ENCODE assay signal across 35 cellular contexts in the genomic region with DNA sequence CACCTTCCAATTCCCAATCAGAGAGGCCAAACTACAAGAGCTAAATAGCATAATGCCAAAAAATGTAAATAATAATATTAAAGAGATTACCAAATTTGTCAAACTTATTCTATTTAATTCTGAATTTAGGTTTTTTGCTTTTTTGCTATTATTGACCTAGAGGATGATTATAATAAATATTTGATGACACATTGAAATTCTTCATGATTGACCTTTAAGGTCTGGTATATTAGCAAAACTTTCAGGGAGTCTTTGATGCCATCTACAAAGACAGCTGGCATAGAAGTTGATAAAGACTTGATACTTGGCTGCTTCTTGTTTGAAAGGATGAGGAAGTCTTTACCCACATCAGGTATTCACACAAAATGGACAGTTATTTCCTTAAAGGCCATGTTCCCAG.
DNase-seq lines count a peak whose midpoint lies in the region; ATAC-seq, FAIRE-seq and TF ChIP-seq lines count a peak whose summit lies in the region.
"Had no signal": no experiment of that assay in that cellular context is flagged by ENCODE, and none has a peak within 500 bp of the region (broad histone marks: within the 10 kb centered on the region; RNA-seq: fewer than 3 reads in every experiment).

No MANE protein-coding gene starts in this region.

- intact Hi-C loops in HepG2 (cut with micrococcal nuclease; ENCODE audit: unreplicated experiment) (no loop called here), right lobe of liver (cut with DNase I) (no loop called here), K562 (cut with micrococcal nuclease) (no loop called here)

- no peaks in the 10 kb centered on the region for H3K9me3 ChIP-seq in HepG2 (ENCODE audit: low read length)
- no peaks in the 10 kb centered on the region for H3K9me3 ChIP-seq in right lobe of liver
- peaks cover 5% of the 10 kb centered on the region; the same call in 1 of the 2 replicates for H3K9me3 ChIP-seq in K562 (replicated peaks; ENCODE audit: control insufficient read depth, insufficient read depth, low read depth, low read length)
- H3K9me3 ChIP-seq: A549; BE2C; BLaER1; BLaER1 treated with 17β-estradiol and CSF1 and Interleukin-3, amounts not matched to agents 10 nM and 100 nM; Caco-2 had no signal

- H3K36me3 ChIP-seq in HepG2 (replicated peaks in 1 of 2; ENCODE audit: control insufficient read depth in 1 of 2, insufficient read depth in 2 of 2, low read length in 2 of 2): no peaks in the 10 kb centered on the region
- no peaks in the 10 kb centered on the region for H3K36me3 ChIP-seq in right lobe of liver
- no peaks in the 10 kb centered on the region for H3K36me3 ChIP-seq in K562 (ENCODE audit: control insufficient read depth, insufficient read depth, low read length)
- H3K36me3 ChIP-seq: BE2C; BLaER1; BLaER1 treated with 17β-estradiol and CSF1 and Interleukin-3, amounts not matched to agents 10 nM and 100 nM had no signal

- H3K27me3 Mint-ChIP-seq in glutamatergic neuron (ENCODE audit: unreplicated experiment): peaks cover 6% of the 10 kb centered on the region
- H3K27me3 Mint-ChIP-seq in type B pancreatic cell: no peaks in the 10 kb centered on the region
- H3K27me3 Mint-ChIP-seq: B cell; CD4-positive, alpha-beta memory T cell; CD4-positive, alpha-beta T cell; CD4-positive, CD25-positive, alpha-beta regulatory T cell; CD8-positive, alpha-beta memory T cell had no signal

- H3K4me1 ChIP-seq in HepG2 (ENCODE audit: insufficient read depth, low read length) (no peaks in the 10 kb centered on the region), right lobe of liver (no peaks in the 10 kb centered on the region), K562 (replicated peaks in 1 of 2; ENCODE audit: control insufficient read depth in 2 of 2, insufficient read depth in 2 of 2, low read length in 2 of 2) (no peaks in the 10 kb centered on the region)
- H3K4me1 ChIP-seq: A549; BE2C; BLaER1; BLaER1 treated with 17β-estradiol and CSF1 and Interleukin-3, amounts not matched to agents 10 nM and 100 nM; Caco-2 had no signal

- no peak for TF ChIP-seq POLR2A in HepG2 (IDR thresholded peaks at IDR 0.05; ENCODE audit: insufficient read depth in 1 of 2, low read depth in 2 of 2, low read length in 2 of 2)
- no peak for TF ChIP-seq POLR2A in right lobe of liver (IDR thresholded peaks at IDR 0.05)
- TF ChIP-seq POLR2A in K562 (conservative IDR thresholded peaks at IDR 0.05): no peak

- H3K27ac ChIP-seq in HepG2 (ENCODE audit: extremely low read length, insufficient read depth, low read length) (no peak overlapping the region), right lobe of liver (no peak overlapping the region), K562 (ENCODE audit: extremely low read depth, low read depth, low read length) (no peak overlapping the region)
- H3K27ac ChIP-seq: 22Rv1; A549; BLaER1; BLaER1 treated with 17β-estradiol and CSF1 and Interleukin-3, amounts not matched to agents 10 nM and 100 nM; C4-2B had no signal

- BruUV-seq in HepG2 (replicated peaks; lab: Mats Ljungman, UMichigan) (no TSS peak), K562 (replicated peaks; lab: Mats Ljungman, UMichigan) (no TSS peak)

- no peak overlapping the region for H2AFZ ChIP-seq in HepG2 (ENCODE audit: low read length)
- H2AFZ ChIP-seq in K562 (ENCODE audit: low read depth, low read length): no peak overlapping the region

- no peaks in the 10 kb centered on the region for H3K27me3 ChIP-seq in HepG2 (ENCODE audit: control insufficient read depth in 1 of 2, insufficient read depth in 2 of 2, low read length in 2 of 2)
- H3K27me3 ChIP-seq in right lobe of liver: no peaks in the 10 kb centered on the region
- no peaks in the 10 kb centered on the region for H3K27me3 ChIP-seq in K562 (ENCODE audit: control insufficient read depth in 2 of 2, insufficient read depth in 2 of 2, low read length in 2 of 2)
- H3K27me3 ChIP-seq: BE2C; BLaER1; BLaER1 treated with 17β-estradiol and CSF1 and Interleukin-3, amounts not matched to agents 10 nM and 100 nM had no signal

- FAIRE-seq in HepG2 (lab: Jason Lieb, UNC): no peak
- FAIRE-seq in K562 (lab: Jason Lieb, UNC): no peak
- FAIRE-seq: A204.1, A549, D721Med had no signal

- H3K9ac ChIP-seq in HepG2 (ENCODE audit: insufficient read depth, low read depth, low read length) (no peak overlapping the region), K562 (ENCODE audit: insufficient read depth in 1 of 2, low read depth in 2 of 2, low read length in 2 of 2) (no peak overlapping the region)
- H3K9ac ChIP-seq: BLaER1; BLaER1 treated with 17β-estradiol and CSF1 and Interleukin-3, amounts not matched to agents 10 nM and 100 nM had no signal

- POLR2A ChIA-PET in HepG2 (lab: Yijun Ruan, JAX) (no interaction called here), K562 (lab: Yijun Ruan, JAX) (no interaction called here)

- CTCF ChIA-PET in HepG2 (lab: Yijun Ruan, JAX; ENCODE audit: low intra/inter-chr PET ratio, low total read pairs): no interaction called here
- CTCF ChIA-PET in K562 (lab: Yijun Ruan, JAX; ENCODE audit: low intra/inter-chr PET ratio): no interaction called here

- H3K79me2 ChIP-seq in HepG2 (ENCODE audit: insufficient read depth, low read length) (no peaks in the 10 kb centered on the region), K562 (ENCODE audit: control insufficient read depth, insufficient read depth, low read length) (no peaks in the 10 kb centered on the region)

- H4K20me1 ChIP-seq in HepG2 (ENCODE audit: insufficient read depth, low read length) (no peaks in the 10 kb centered on the region), K562 (replicated peaks; ENCODE audit: control insufficient read depth, insufficient read depth, low read length) (no peaks in the 10 kb centered on the region)
- H4K20me1 ChIP-seq: BLaER1; BLaER1 treated with 17β-estradiol and CSF1 and Interleukin-3, amounts not matched to agents 10 nM and 100 nM had no signal

- H3K27ac Mint-ChIP-seq in glutamatergic neuron (ENCODE audit: unreplicated experiment) (peak overlapping the region; percentile 28), type B pancreatic cell (no peak overlapping the region)
- H3K27ac Mint-ChIP-seq: B cell; CD14-positive monocyte; CD4-positive, alpha-beta memory T cell; CD4-positive, alpha-beta T cell; CD4-positive, CD25-positive, alpha-beta regulatory T cell; CD8-positive, alpha-beta memory T cell; CD8-positive, alpha-beta T cell had no signal

- no peak overlapping the region for H3K4me3 ChIP-seq in HepG2 (replicated peaks in 1 of 3; ENCODE audit: insufficient read depth in 1 of 3, low read depth in 2 of 3, low read length in 3 of 3)
- H3K4me3 ChIP-seq in right lobe of liver: no peak overlapping the region
- H3K4me3 ChIP-seq in K562: no peak overlapping the region
- H3K4me3 ChIP-seq: A549; BLaER1; BLaER1 treated with 17β-estradiol and CSF1 and Interleukin-3, amounts not matched to agents 10 nM and 100 nM had no signal

- no peak for DNase-seq in HepG2 (ENCODE audit: low spot score)
- no peak for DNase-seq in right lobe of liver
- no peak for DNase-seq in K562 (ENCODE audit: extremely low read depth in 1 of 4, low spot score in 3 of 4)
- DNase-seq in glutamatergic neuron: no peak
- DNase-seq in type B pancreatic cell (ENCODE audit: extremely low spot score, unreplicated experiment): no peak
- no peak for DNase-seq in NCI-H1930 (lab: John Stamatoyannopoulos, UW)
- DNase-seq: 8988T; ACHN; AML-193; BE2C; C1 segment of cervical spinal cord; Caco-2; Calu3; CD4-positive, alpha-beta memory T cell; CD4-positive, alpha-beta T cell; CD4-positive, CD25-positive, alpha-beta regulatory T cell; CD8-positive, alpha-beta memory T cell; CD8-positive, alpha-beta T cell; COR-L47; DMS 273 treated with DMSO at 0.1 percent for 48 hours; DMS153; DMS53; DMS79; DMS79 treated with DMSO at 0.1 percent for 48 hours; DND-41; EL had no signal

- TF ChIP-seq RAD21 in HepG2 (CRISPR knock-in tag; IDR thresholded peaks at IDR 0.05): no peak
- no peak for TF ChIP-seq RAD21 in K562 (CRISPR knock-in tag; conservative IDR thresholded peaks at IDR 0.05 in 1 of 2, IDR thresholded peaks at IDR 0.05 in 1 of 2)

- in situ Hi-C loops in HepG2 (cut with HindIII; ENCODE audit: extremely low pct_ligation_motif_present, low pct_unique_long_range_greater_than_20kb) (no loop called here), K562 (cut with MboI) (no loop called here)

- no peak overlapping the region for H3K4me2 ChIP-seq in HepG2 (ENCODE audit: low read depth, low read length)
- no peak overlapping the region for H3K4me2 ChIP-seq in K562 (ENCODE audit: insufficient read depth, low read length)
- H3K4me2 ChIP-seq: A549; BLaER1; BLaER1 treated with 17β-estradiol and CSF1 and Interleukin-3, amounts not matched to agents 10 nM and 100 nM had no signal

- no peak for TF ChIP-seq EP300 in HepG2 (IDR thresholded peaks at IDR 0.05; ENCODE audit: low read depth in 2 of 2, low read length in 2 of 2)
- TF ChIP-seq EP300 in HepG2 (CRISPR knock-in tag; IDR thresholded peaks at IDR 0.05; ENCODE audit: borderline replicate concordance): no peak
- TF ChIP-seq EP300 in K562 (IDR thresholded peaks at IDR 0.05; ENCODE audit: low read length): no peak

- H3K4me3 Mint-ChIP-seq in glutamatergic neuron (ENCODE audit: unreplicated experiment) (no peak overlapping the region), type B pancreatic cell (no peak overlapping the region)
- H3K4me3 Mint-ChIP-seq: B cell; CD14-positive monocyte; CD4-positive, alpha-beta memory T cell; CD4-positive, alpha-beta T cell; CD4-positive, CD25-positive, alpha-beta regulatory T cell; CD8-positive, alpha-beta memory T cell; CD8-positive, alpha-beta T cell had no signal

- no peaks in the 10 kb centered on the region for H3K9me1 ChIP-seq in K562 (ENCODE audit: control insufficient read depth, insufficient read depth, low read length)

- peaks cover 33% of the 10 kb centered on the region for H3K4me1 Mint-ChIP-seq in glutamatergic neuron (ENCODE audit: low read depth, unreplicated experiment)
- H3K4me1 Mint-ChIP-seq in type B pancreatic cell (ENCODE audit: unreplicated experiment): peaks cover 5% of the 10 kb centered on the region
- H3K4me1 Mint-ChIP-seq: B cell; CD14-positive monocyte; CD4-positive, alpha-beta memory T cell; CD4-positive, CD25-positive, alpha-beta regulatory T cell; CD8-positive, alpha-beta memory T cell had no signal

- H3K9me3 Mint-ChIP-seq in glutamatergic neuron (ENCODE audit: unreplicated experiment) (peaks cover 9% of the 10 kb centered on the region), type B pancreatic cell (no peaks in the 10 kb centered on the region)
- H3K9me3 Mint-ChIP-seq: CD8-positive, alpha-beta T cell had no signal

- no peaks in the 10 kb centered on the region for H3K36me3 Mint-ChIP-seq in glutamatergic neuron (ENCODE audit: unreplicated experiment)
- no peaks in the 10 kb centered on the region for H3K36me3 Mint-ChIP-seq in type B pancreatic cell
- H3K36me3 Mint-ChIP-seq: CD14-positive monocyte; CD4-positive, alpha-beta memory T cell; CD4-positive, CD25-positive, alpha-beta regulatory T cell; CD8-positive, alpha-beta memory T cell; CD8-positive, alpha-beta T cell had no signal

- ATAC-seq in HepG2 (no peak), right lobe of liver (no peak), K562 (no peak)
- ATAC-seq: A549; CD8-positive, alpha-beta T cell had no signal

- TF ChIP-seq CTCF in HepG2 (CRISPR knock-in tag; IDR thresholded peaks at IDR 0.05): no peak
- TF ChIP-seq CTCF in right lobe of liver (IDR thresholded peaks at IDR 0.05): no peak
- no peak for TF ChIP-seq CTCF in K562 (IDR thresholded peaks at IDR 0.05 in 2 of 3, conservative IDR thresholded peaks at IDR 0.05 in 1 of 3; ENCODE audit: insufficient read depth in 2 of 3, low read depth in 1 of 3, low read length in 3 of 3)
- no peak for TF ChIP-seq CTCF in glutamatergic neuron (IDR thresholded peaks at IDR 0.05; ENCODE audit: partially characterized antibody, unreplicated experiment)
- no peak for TF ChIP-seq CTCF in type B pancreatic cell (conservative IDR thresholded peaks at IDR 0.05)
